In genomic region chr3:117218709-117219108, GRCh38 we compare ENCODE assay signal across 17 cellular contexts.
"Had no signal": no experiment of that assay in that cellular context is flagged by ENCODE, and none has a peak within 500 bp of the region (broad histone marks: within the 10 kb centered on the region; RNA-seq: fewer than 3 reads in every experiment).

No MANE protein-coding gene starts in this region.

- H3K4me1 ChIP-seq: ascending aorta, foreskin keratinocyte, lower lobe of right lung, pancreas, tibial artery had no signal

- H3K27me3 Mint-ChIP-seq: activated naive CD8-positive, alpha-beta T cell treated with anti-CD3 and anti-CD28 coated beads, Interleukin-2, amount 50 U/mL, for 24 hours; stimulated activated naive B cell treated with anti-CD40 and anti-IgM and Interleukin-4, amounts not matched to agents 10 μg/mL and 1 μg/mL and 100 μg/mL, for 72 hours had no signal

- H3K27ac Mint-ChIP-seq: activated naive CD4-positive, alpha-beta T cell treated with anti-CD3 and anti-CD28 coated beads for 36 hours; activated naive CD8-positive, alpha-beta T cell treated with anti-CD3 and anti-CD28 coated beads, Interleukin-2, amount 50 U/mL, for 24 hours; activated T-helper 2 cell treated with anti-CD3 and anti-CD28 coated beads, Interferon-gamma antibody, Interleukin-2, Interleukin-4, amounts not matched to agents 10 μg/mL and 5 μg/mL and 100 μg/mL, durations not matched to agents 14 hours and 24 hours and 36 hours; stimulated activated naive B cell treated with anti-CD40 and anti-IgM and Interleukin-4, amounts not matched to agents 10 μg/mL and 1 μg/mL and 100 μg/mL, for 72 hours had no signal

- H3K9me3 ChIP-seq: ascending aorta, lower lobe of right lung, pancreas, tibial artery had no signal

- H3K27me3 ChIP-seq: ascending aorta, pancreas, tibial artery had no signal

- DNase-seq: activated CD4-positive, alpha-beta T cell treated with anti-CD3 and anti-CD28 coated beads, Interleukin-2, amount 50 U/mL, for 4 hours; activated CD4-positive, CD25-positive, alpha-beta regulatory T cell treated with anti-CD3 and anti-CD28 coated beads, Interleukin-2, amount 50 U/mL, for 72 hours; activated naive CD4-positive, alpha-beta T cell treated with anti-CD3 and anti-CD28 coated beads for 36 hours; activated naive CD8-positive, alpha-beta T cell treated with anti-CD3 and anti-CD28 coated beads, Interleukin-2, amount 50 U/mL, for 24 hours; foreskin keratinocyte; lower lobe of right lung; naive B cell; pancreas; retina; stimulated activated CD4-positive, alpha-beta T cell treated with anti-CD3 and anti-CD28 coated beads, Interleukin-2, amount 100 ng/mL, for 48 hours; stimulated activated naive B cell treated with anti-CD40 and anti-IgM and Interleukin-4, amounts not matched to agents 10 μg/mL and 1 μg/mL and 100 μg/mL, for 72 hours; SW 1271; tibial artery had no signal

- FAIRE-seq: endothelial cell of umbilical vein, pancreas, urothelium cell line had no signal

- H3K27ac ChIP-seq: ascending aorta, foreskin keratinocyte, lower lobe of right lung, pancreas, tibial artery had no signal

- H3K4me3 ChIP-seq: ascending aorta, lower lobe of right lung, pancreas, tibial artery had no signal

- H3K4me1 Mint-ChIP-seq: activated naive CD8-positive, alpha-beta T cell treated with anti-CD3 and anti-CD28 coated beads, Interleukin-2, amount 50 U/mL, for 24 hours; naive B cell; stimulated activated naive B cell treated with anti-CD40 and anti-IgM and Interleukin-4, amounts not matched to agents 10 μg/mL and 1 μg/mL and 100 μg/mL, for 72 hours had no signal

- H3K36me3 Mint-ChIP-seq: naive B cell; stimulated activated naive B cell treated with anti-CD40 and anti-IgM and Interleukin-4, amounts not matched to agents 10 μg/mL and 1 μg/mL and 100 μg/mL, for 72 hours had no signal

- H3K36me3 ChIP-seq: ascending aorta, lower lobe of right lung, pancreas, tibial artery had no signal

- H3K9me3 Mint-ChIP-seq: activated naive CD4-positive, alpha-beta T cell treated with anti-CD3 and anti-CD28 coated beads for 36 hours; activated naive CD8-positive, alpha-beta T cell treated with anti-CD3 and anti-CD28 coated beads, Interleukin-2, amount 50 U/mL, for 24 hours; naive B cell had no signal

- ATAC-seq: activated naive CD8-positive, alpha-beta T cell treated with anti-CD3 and anti-CD28 coated beads, Interleukin-2, amount 50 U/mL, for 24 hours; foreskin keratinocyte; lower lobe of right lung; stimulated activated naive B cell treated with anti-CD40 and anti-IgM and Interleukin-4, amounts not matched to agents 10 μg/mL and 1 μg/mL and 100 μg/mL, for 72 hours had no signal

- H3K4me3 Mint-ChIP-seq: activated naive CD4-positive, alpha-beta T cell treated with anti-CD3 and anti-CD28 coated beads for 36 hours; activated naive CD8-positive, alpha-beta T cell treated with anti-CD3 and anti-CD28 coated beads, Interleukin-2, amount 50 U/mL, for 24 hours; naive B cell; stimulated activated naive B cell treated with anti-CD40 and anti-IgM and Interleukin-4, amounts not matched to agents 10 μg/mL and 1 μg/mL and 100 μg/mL, for 72 hours had no signal
